15 cellular contexts compared by ENCODE assay signal in the genomic region with DNA sequence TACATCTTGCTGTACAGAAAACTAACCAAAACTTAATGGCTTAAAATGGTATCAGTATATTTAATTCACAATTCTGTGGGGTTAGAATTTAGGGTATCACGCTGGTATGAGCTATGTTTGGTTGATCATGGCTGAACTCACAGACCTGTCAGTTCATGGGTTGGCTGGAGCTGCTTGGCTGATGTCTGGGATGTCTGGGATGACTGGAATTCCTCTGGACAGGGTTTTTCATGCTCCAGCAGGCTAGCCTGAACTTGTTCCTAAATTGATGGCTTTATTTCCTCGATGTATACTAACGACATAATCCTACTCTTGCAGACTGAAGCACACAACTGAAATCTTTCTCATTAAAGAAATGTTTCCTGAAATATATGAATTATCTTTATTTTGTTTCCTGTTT.
DNase-seq lines count a peak whose midpoint lies in the region; ATAC-seq, FAIRE-seq and TF ChIP-seq lines count a peak whose summit lies in the region.
"Had no signal": no experiment of that assay in that cellular context is flagged by ENCODE, and none has a peak within 500 bp of the region (broad histone marks: within the 10 kb centered on the region; RNA-seq: fewer than 3 reads in every experiment).

No MANE protein-coding gene starts in this region.

- no peaks in the 10 kb centered on the region for H3K79me2 ChIP-seq in OCI-LY3 (ENCODE audit: low read length)
- H3K79me2 ChIP-seq in mesendoderm (ENCODE audit: control insufficient read depth, insufficient read depth, low read length), result no peaks in the 10 kb centered on the region

- H3K18ac ChIP-seq in mesendoderm (ENCODE audit: low read length), result no peak overlapping the region

- H2BK15ac ChIP-seq in mesendoderm (replicated peaks; ENCODE audit: low read depth), result no peak overlapping the region

- no peak overlapping the region for H2BK120ac ChIP-seq in mesendoderm (ENCODE audit: low read depth, low read length)

- no peak overlapping the region for H3K4me2 ChIP-seq in OCI-LY3 (ENCODE audit: low read length)
- no peak overlapping the region for H3K4me2 ChIP-seq in mesendoderm (ENCODE audit: low read length)

- H3K36me3 ChIP-seq in OCI-LY3 (replicated peaks; ENCODE audit: low read depth, low read length), result no peaks in the 10 kb centered on the region
- no peaks in the 10 kb centered on the region for H3K36me3 ChIP-seq in mesendoderm (ENCODE audit: control insufficient read depth, insufficient read depth, low read length)
- no peaks in the 10 kb centered on the region for H3K36me3 ChIP-seq in kidney (ENCODE audit: control insufficient read depth in 1 of 2, insufficient read depth in 2 of 2, low read length in 2 of 2)
- H3K36me3 ChIP-seq: ovary, Peyer's patch had no signal

- H2AK5ac ChIP-seq in mesendoderm (ENCODE audit: low read length), result no peak overlapping the region

- no peak overlapping the region for H3K4me3 ChIP-seq in OCI-LY3 (ENCODE audit: low read length)
- H3K4me3 ChIP-seq in mesendoderm (ENCODE audit: low read length), result no peak overlapping the region
- H3K4me3 ChIP-seq in kidney (ENCODE audit: low read length in 2 of 2), result no peak overlapping the region
- H3K4me3 ChIP-seq: ovary, Peyer's patch had no signal

- H3K27ac ChIP-seq in OCI-LY3 (ENCODE audit: low read length) (no peak overlapping the region), epithelial cell of prostate (peak overlapping the region; percentile 43), mesendoderm (ENCODE audit: low read depth, low read length) (no peak overlapping the region), kidney (ENCODE audit: low read depth in 2 of 2, low read length in 2 of 2) (no peak overlapping the region)
- H3K27ac ChIP-seq: ovary, Peyer's patch had no signal

- no peak overlapping the region for H3K56ac ChIP-seq in mesendoderm (ENCODE audit: low read length)

- no peak for FAIRE-seq in kidney (lab: Jason Lieb, UNC)

- H3K27me3 ChIP-seq in OCI-LY3 (ENCODE audit: low read depth, low read length), result no peaks in the 10 kb centered on the region
- no peaks in the 10 kb centered on the region for H3K27me3 ChIP-seq in mesendoderm (ENCODE audit: insufficient read depth, low read length, poor library complexity)
- H3K27me3 ChIP-seq: ovary, Peyer's patch had no signal

- DNase-seq in EH (ENCODE audit: low read depth), result peak; percentile 29
- DNase-seq in epithelial cell of prostate (ENCODE audit: low read depth, low spot score), result peak; percentile 65
- DNase-seq in mesendoderm, result peak; percentile 40
- no peak for DNase-seq in kidney
- no peak for DNase-seq in NCI-H1436 treated with DMSO at 0.1 percent for 48 hours (lab: John Stamatoyannopoulos, UW)
- DNase-seq: AML-193, midbrain, NCI-H2029, NCI-H69, ovary, Peyer's patch had no signal

- H3K4ac ChIP-seq in mesendoderm (ENCODE audit: low read depth, low read length), result no peak overlapping the region

- no CpG with 5 or more reads among the region's 3 CpGs for WGBS in mesendoderm (ENCODE audit: extremely low coverage, insufficient coverage, low lambda C conversion rate)

- TF ChIP-seq CTCF in OCI-LY3 (IDR thresholded peaks at IDR 0.05; ENCODE audit: low read depth, low read length), result no peak
- no peak for TF ChIP-seq CTCF in kidney (IDR thresholded peaks at IDR 0.05; ENCODE audit: borderline replicate concordance, extremely low read depth, insufficient read depth)

- intact Hi-C loops in kidney (cut with DNase I), result no loop called here

- H2BK5ac ChIP-seq in mesendoderm (ENCODE audit: low read length), result no peak overlapping the region

- no peaks in the 10 kb centered on the region for H3K79me1 ChIP-seq in mesendoderm (ENCODE audit: low read length)

- H3K9ac ChIP-seq in OCI-LY3 (ENCODE audit: low read length), result no peak overlapping the region
- no peak overlapping the region for H3K9ac ChIP-seq in mesendoderm (ENCODE audit: low read length)
- no peak overlapping the region for H3K9ac ChIP-seq in kidney (ENCODE audit: low read length in 2 of 2)

- no peak overlapping the region for H3K23ac ChIP-seq in mesendoderm (ENCODE audit: low read length)

- no peaks in the 10 kb centered on the region for H3K4me1 ChIP-seq in OCI-LY3 (ENCODE audit: low read length)
- H3K4me1 ChIP-seq in mesendoderm (ENCODE audit: control insufficient read depth, low read depth, low read length), result no peaks in the 10 kb centered on the region
- H3K4me1 ChIP-seq in kidney (ENCODE audit: control insufficient read depth in 1 of 2, insufficient read depth in 1 of 2, low read depth in 1 of 2, low read length in 2 of 2), result no peaks in the 10 kb centered on the region
- H3K4me1 ChIP-seq: Peyer's patch had no signal

- H4K20me1 ChIP-seq in OCI-LY3 (ENCODE audit: insufficient read depth, low read length), result no peaks in the 10 kb centered on the region

- peak overlapping the region; percentile 52; the same call in 1 of the 2 replicates for H2AFZ ChIP-seq in OCI-LY3 (ENCODE audit: low read depth, low read length)

- H3K9me3 ChIP-seq in OCI-LY3 (ENCODE audit: insufficient read depth, low read length), result no peaks in the 10 kb centered on the region
- H3K9me3 ChIP-seq in kidney (ENCODE audit: control insufficient read depth in 1 of 2, low read length in 2 of 2), result no peaks in the 10 kb centered on the region
- H3K9me3 ChIP-seq: ovary, Peyer's patch had no signal

- no peak overlapping the region for H4K5ac ChIP-seq in mesendoderm (ENCODE audit: low read length)

- no peak overlapping the region for H4K8ac ChIP-seq in mesendoderm (ENCODE audit: low read depth, low read length)

- ATAC-seq in HG03025 (IDR thresholded peaks at IDR 0.05; ENCODE audit: low FRiP score, unreplicated experiment) (no peak), GM18511 (IDR thresholded peaks at IDR 0.05; ENCODE audit: unreplicated experiment) (no peak)
- ATAC-seq: activated CD4-positive, CD25-positive, alpha-beta regulatory T cell treated with anti-CD3 and anti-CD28 coated beads, Interleukin-2, amount 50 U/mL, for 24 hours had no signal

Comparison
In these comparisons a context has a peak if more than half of its experiments do, and no peak if none do; other contexts are left out.
1. DNase-seq: peak in EH (single experiment), epithelial cell of prostate (single experiment) and mesendoderm (single experiment); none in kidney (single experiment) and NCI-H1436 treated with DMSO at 0.1 percent for 48 hours (single experiment).